Comparison of ENCODE assay signal across 36 cellular contexts in genomic region chr9:92177591-92177990, GRCh38.
"Had no signal": no experiment of that assay in that cellular context is flagged by ENCODE, and none has a peak within 500 bp of the region (broad histone marks: within the 10 kb centered on the region; RNA-seq: fewer than 3 reads in every experiment).

No MANE protein-coding gene starts in this region.

- H3K36me3 Mint-ChIP-seq: activated CD4-positive, alpha-beta memory T cell treated with anti-CD3 and anti-CD28 coated beads for 36 hours; activated naive CD4-positive, alpha-beta T cell treated with anti-CD3 and anti-CD28 coated beads, Interleukin-2, amount 50 U/mL, for 72 hours; activated naive CD8-positive, alpha-beta T cell treated with anti-CD3 and anti-CD28 coated beads for 36 hours had no signal

- H3K4me3 Mint-ChIP-seq: activated B cell treated with CpG ODN at 0.5 μM for 24 hours; activated CD4-positive, alpha-beta memory T cell treated with anti-CD3 and anti-CD28 coated beads for 36 hours; activated CD4-positive, alpha-beta T cell treated with anti-CD3 and anti-CD28 coated beads, Interleukin-2, amount 10 ng/mL, durations not matched to agents 24 days and 14 days; activated CD8-positive, alpha-beta T cell treated with anti-CD3 and anti-CD28 coated beads for 36 hours; activated naive CD4-positive, alpha-beta T cell treated with anti-CD3 and anti-CD28 coated beads for 36 hours; activated naive CD8-positive, alpha-beta T cell treated with anti-CD3 and anti-CD28 coated beads for 36 hours; activated T-cell treated with anti-CD3 and anti-CD28 coated beads, Interleukin-2, amount 50 U/mL, for 4 hours; activated T-cell treated with anti-CD3 and anti-CD28 coated beads, Interleukin-2, amount 50 U/mL, for 72 hours; activated T-helper 1 cell treated with anti-CD3 and anti-CD28 coated beads, Interleukin-12 subunit alpha, Interleukin-12 subunit beta, Interleukin-2, Interleukin-4 antibody, amounts not matched to agents 30 ng/mL and 10 ng/mL and 1 ng/mL, durations not matched to agents 14 hours and 24 hours and 36 hours; activated T-helper 17 cell treated with anti-CD3 and anti-CD28 coated beads, Interleukin-2, amount 50 U/mL, for 72 hours; T-helper 1 cell treated with Interleukin-12 subunit alpha and Interleukin-12 subunit beta and Interleukin-4 antibody, amounts not matched to agents 30 μg/mL and 1 μg/mL, for 36 hours; T-helper 2 cell treated with Interferon-gamma antibody and Interleukin-4, amounts not matched to agents 5 μg/mL and 100 μg/mL, for 36 hours had no signal

- H3K27me3 Mint-ChIP-seq: activated B cell treated with CpG ODN at 0.5 μM for 24 hours; activated CD4-positive, alpha-beta T cell treated with anti-CD3 and anti-CD28 coated beads, Interleukin-2, amount 10 ng/mL, durations not matched to agents 24 days and 14 days; activated CD8-positive, alpha-beta T cell treated with anti-CD3 and anti-CD28 coated beads for 36 hours; activated naive CD8-positive, alpha-beta T cell treated with anti-CD3 and anti-CD28 coated beads for 36 hours had no signal

- H3K9me3 Mint-ChIP-seq: activated CD4-positive, alpha-beta T cell treated with anti-CD3 and anti-CD28 coated beads, Interleukin-2, amount 10 ng/mL, durations not matched to agents 24 days and 14 days; activated CD8-positive, alpha-beta T cell treated with anti-CD3 and anti-CD28 coated beads for 36 hours; activated naive CD8-positive, alpha-beta T cell treated with anti-CD3 and anti-CD28 coated beads for 36 hours; activated T-helper 1 cell treated with anti-CD3 and anti-CD28 coated beads, Interleukin-12 subunit alpha, Interleukin-12 subunit beta, Interleukin-2, Interleukin-4 antibody, amounts not matched to agents 30 ng/mL and 10 ng/mL and 1 ng/mL, durations not matched to agents 14 hours and 24 hours and 36 hours had no signal

- H3K4me1 ChIP-seq: body of pancreas, breast epithelium had no signal

- H3K4me3 ChIP-seq: adrenal gland, body of pancreas, breast epithelium had no signal

- H3K27ac ChIP-seq: adrenal gland, body of pancreas, brain microvascular endothelial cell, breast epithelium, VCaP had no signal

- H3K27me3 ChIP-seq: adrenal gland, body of pancreas, brain microvascular endothelial cell, breast epithelium had no signal

- ATAC-seq: activated CD8-positive, alpha-beta T cell treated with anti-CD3 and anti-CD28 coated beads for 36 hours; activated naive CD4-positive, alpha-beta T cell treated with anti-CD3 and anti-CD28 coated beads, Interleukin-2, amount 50 U/mL, for 72 hours; activated T-cell treated with anti-CD3 and anti-CD28 coated beads, Interleukin-2, amount 50 U/mL, for 4 hours; activated T-cell treated with anti-CD3 and anti-CD28 coated beads, Interleukin-2, amount 50 U/mL, for 72 hours; activated T-helper 17 cell treated with anti-CD3 and anti-CD28 coated beads, Interleukin-2, amount 50 U/mL, for 72 hours; body of pancreas had no signal

- DNase-seq: activated B cell treated with CpG ODN at 0.5 μM for 24 hours; activated CD4-positive, alpha-beta memory T cell treated with anti-CD3 and anti-CD28 coated beads for 36 hours; activated CD4-positive, alpha-beta T cell treated with anti-CD3 and anti-CD28 coated beads for 4 hours; activated CD4-positive, alpha-beta T cell treated with anti-CD3 and anti-CD28 coated beads, Interleukin-2, amount 10 ng/mL, durations not matched to agents 24 days and 14 days; activated CD4-positive, alpha-beta T cell treated with anti-CD3 and anti-CD28 coated beads, Interleukin-2, amount 50 U/mL, for 1 hour; activated CD4-positive, alpha-beta T cell treated with anti-CD3 and anti-CD28 coated beads, Interleukin-2, amount 50 U/mL, for 4 hours; activated CD4-positive, CD25-positive, alpha-beta regulatory T cell treated with anti-CD3 and anti-CD28 coated beads, Interleukin-2, amount 50 U/mL, for 72 hours; activated CD8-positive, alpha-beta memory T cell treated with anti-CD3 and anti-CD28 coated beads, Interleukin-2, amount 50 U/mL, for 4 hours; activated CD8-positive, alpha-beta T cell treated with anti-CD3 and anti-CD28 coated beads for 36 hours; activated effector memory CD4-positive, alpha-beta T cell treated with anti-CD3 and anti-CD28 coated beads, Interleukin-2, amount 50 U/mL, for 16 hours; activated gamma-delta T cell treated with Interleukin-2 at 50 U/mL for 16 hours; activated naive CD4-positive, alpha-beta T cell; activated naive CD4-positive, alpha-beta T cell treated with anti-CD3 and anti-CD28 coated beads for 36 hours; activated naive CD4-positive, alpha-beta T cell treated with anti-CD3 and anti-CD28 coated beads, Interleukin-2, amount 50 U/mL, for 16 hours; activated naive CD8-positive, alpha-beta T cell treated with anti-CD3 and anti-CD28 coated beads for 36 hours; activated T-cell treated with anti-CD3 and anti-CD28 coated beads for 4 hours; activated T-cell treated with anti-CD3 and anti-CD28 coated beads, Interleukin-2, amount 50 U/mL, for 1 hour; activated T-cell treated with anti-CD3 and anti-CD28 coated beads, Interleukin-2, amount 50 U/mL, for 4 hours; activated T-cell treated with anti-CD3 and anti-CD28 coated beads, Interleukin-2, amount 50 U/mL, for 72 hours; amniotic stem cell; aorta; body of pancreas; brain microvascular endothelial cell; central memory CD4-positive, alpha-beta T cell; SW 1271; T-helper 1 cell; T-helper 2 cell; T-helper 9 cell had no signal

- H3K36me3 ChIP-seq: adrenal gland, brain microvascular endothelial cell, breast epithelium had no signal

- H3K9me3 ChIP-seq: adrenal gland had no signal

- H3K4me1 Mint-ChIP-seq: activated CD4-positive, alpha-beta T cell treated with anti-CD3 and anti-CD28 coated beads, Interleukin-2, amount 10 ng/mL, durations not matched to agents 24 days and 14 days; activated naive CD8-positive, alpha-beta T cell treated with anti-CD3 and anti-CD28 coated beads for 36 hours; activated T-helper 17 cell treated with anti-CD3 and anti-CD28 coated beads, Interleukin-2, amount 50 U/mL, for 72 hours had no signal

- H3K27ac Mint-ChIP-seq: activated B cell treated with CpG ODN at 0.5 μM for 24 hours; activated CD4-positive, alpha-beta memory T cell treated with anti-CD3 and anti-CD28 coated beads for 36 hours; activated CD4-positive, alpha-beta T cell treated with anti-CD3 and anti-CD28 coated beads, Interleukin-2, amount 10 ng/mL, durations not matched to agents 24 days and 14 days; activated CD8-positive, alpha-beta T cell treated with anti-CD3 and anti-CD28 coated beads for 36 hours; activated naive CD4-positive, alpha-beta T cell treated with anti-CD3 and anti-CD28 coated beads for 36 hours; activated naive CD8-positive, alpha-beta T cell treated with anti-CD3 and anti-CD28 coated beads for 36 hours; activated T-cell treated with anti-CD3 and anti-CD28 coated beads, Interleukin-2, amount 50 U/mL, for 72 hours; activated T-helper 1 cell treated with anti-CD3 and anti-CD28 coated beads, Interleukin-12 subunit alpha, Interleukin-12 subunit beta, Interleukin-2, Interleukin-4 antibody, amounts not matched to agents 30 ng/mL and 10 ng/mL and 1 ng/mL, durations not matched to agents 14 hours and 24 hours and 36 hours; T-helper 1 cell treated with Interleukin-12 subunit alpha and Interleukin-12 subunit beta and Interleukin-4 antibody, amounts not matched to agents 30 μg/mL and 1 μg/mL, for 36 hours; T-helper 2 cell treated with Interferon-gamma antibody and Interleukin-4, amounts not matched to agents 5 μg/mL and 100 μg/mL, for 36 hours had no signal
